ENCODE assay signal across 1 cellular context in the genomic region with DNA sequence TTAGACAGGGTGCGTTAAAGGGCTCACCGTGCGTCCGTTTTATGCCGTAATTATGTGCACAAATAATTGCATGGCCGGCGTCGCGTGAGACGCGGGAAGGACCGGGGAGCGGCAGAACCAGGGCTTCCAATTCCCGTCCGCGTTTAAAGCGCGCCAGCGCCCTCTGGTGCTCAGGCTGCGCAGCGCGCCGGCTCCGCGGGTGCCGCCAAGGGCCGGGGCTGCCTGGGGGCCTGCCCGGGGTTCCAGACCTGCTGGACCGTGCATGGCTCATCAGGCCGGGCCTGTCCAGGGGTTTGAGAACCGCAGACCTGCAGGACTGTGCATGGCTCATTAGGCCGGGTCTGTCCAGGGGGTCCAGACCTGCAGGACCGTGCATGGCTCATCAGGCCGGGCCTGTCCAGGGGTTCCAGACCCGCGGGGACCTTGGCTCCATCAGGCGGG.
TF ChIP-seq lines count a peak whose summit lies in the region.

No MANE protein-coding gene starts in this region.

TF ChIP-seq in WTC11, 78 proteins besides CTCF, POLR2A, EP300 and RAD21 (continued from another document and continues in another):
- 0 out of 2 replicates have a peak, but pooled peaks have one; percentile 66 for TF ChIP-seq AFF4 (CRISPR knock-in tag; IDR thresholded peaks at IDR 0.05; ENCODE audit: borderline replicate concordance)
- TF ChIP-seq HMGA2 (CRISPR knock-in tag; IDR thresholded peaks at IDR 0.05) = no peak
- TF ChIP-seq MYBL2 (CRISPR knock-in tag; IDR thresholded peaks at IDR 0.05) = 0 out of 2 replicates have a peak, but pooled peaks have one; percentile 56
- TF ChIP-seq PRRX2 (CRISPR knock-in tag; IDR thresholded peaks at IDR 0.05) = no peak
- TF ChIP-seq, protein P1, sequence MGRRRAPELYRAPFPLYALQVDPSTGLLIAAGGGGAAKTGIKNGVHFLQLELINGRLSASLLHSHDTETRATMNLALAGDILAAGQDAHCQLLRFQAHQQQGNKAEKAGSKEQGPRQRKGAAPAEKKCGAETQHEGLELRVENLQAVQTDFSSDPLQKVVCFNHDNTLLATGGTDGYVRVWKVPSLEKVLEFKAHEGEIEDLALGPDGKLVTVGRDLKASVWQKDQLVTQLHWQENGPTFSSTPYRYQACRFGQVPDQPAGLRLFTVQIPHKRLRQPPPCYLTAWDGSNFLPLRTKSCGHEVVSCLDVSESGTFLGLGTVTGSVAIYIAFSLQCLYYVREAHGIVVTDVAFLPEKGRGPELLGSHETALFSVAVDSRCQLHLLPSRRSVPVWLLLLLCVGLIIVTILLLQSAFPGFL (CRISPR knock-in tag; IDR thresholded peaks at IDR 0.05; ENCODE audit: borderline replicate concordance) = no peak
- TF ChIP-seq GTF2I (CRISPR knock-in tag; conservative IDR thresholded peaks at IDR 0.05) = no peak
- TF ChIP-seq ZNF232 (CRISPR knock-in tag; IDR thresholded peaks at IDR 0.05) = no peak
- no peak for TF ChIP-seq KAT7 (CRISPR knock-in tag; IDR thresholded peaks at IDR 0.05; ENCODE audit: borderline replicate concordance)
- TF ChIP-seq ZNF317 (CRISPR knock-in tag; IDR thresholded peaks at IDR 0.05; ENCODE audit: borderline replicate concordance, low read depth) = no peak
- no peak for TF ChIP-seq TEAD4 (CRISPR knock-in tag; IDR thresholded peaks at IDR 0.05)
- no peak for TF ChIP-seq JUN (CRISPR knock-in tag; IDR thresholded peaks at IDR 0.05)
- TF ChIP-seq, protein P2, sequence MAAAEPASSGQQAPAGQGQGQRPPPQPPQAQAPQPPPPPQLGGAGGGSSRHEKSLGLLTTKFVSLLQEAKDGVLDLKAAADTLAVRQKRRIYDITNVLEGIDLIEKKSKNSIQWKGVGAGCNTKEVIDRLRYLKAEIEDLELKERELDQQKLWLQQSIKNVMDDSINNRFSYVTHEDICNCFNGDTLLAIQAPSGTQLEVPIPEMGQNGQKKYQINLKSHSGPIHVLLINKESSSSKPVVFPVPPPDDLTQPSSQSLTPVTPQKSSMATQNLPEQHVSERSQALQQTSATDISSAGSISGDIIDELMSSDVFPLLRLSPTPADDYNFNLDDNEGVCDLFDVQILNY (CRISPR knock-in tag; IDR thresholded peaks at IDR 0.05) = peak; percentile 56; the same call in 1 of the 2 replicates
- no peak for TF ChIP-seq CREB1 (CRISPR knock-in tag; IDR thresholded peaks at IDR 0.05)
- TF ChIP-seq, protein P3, sequence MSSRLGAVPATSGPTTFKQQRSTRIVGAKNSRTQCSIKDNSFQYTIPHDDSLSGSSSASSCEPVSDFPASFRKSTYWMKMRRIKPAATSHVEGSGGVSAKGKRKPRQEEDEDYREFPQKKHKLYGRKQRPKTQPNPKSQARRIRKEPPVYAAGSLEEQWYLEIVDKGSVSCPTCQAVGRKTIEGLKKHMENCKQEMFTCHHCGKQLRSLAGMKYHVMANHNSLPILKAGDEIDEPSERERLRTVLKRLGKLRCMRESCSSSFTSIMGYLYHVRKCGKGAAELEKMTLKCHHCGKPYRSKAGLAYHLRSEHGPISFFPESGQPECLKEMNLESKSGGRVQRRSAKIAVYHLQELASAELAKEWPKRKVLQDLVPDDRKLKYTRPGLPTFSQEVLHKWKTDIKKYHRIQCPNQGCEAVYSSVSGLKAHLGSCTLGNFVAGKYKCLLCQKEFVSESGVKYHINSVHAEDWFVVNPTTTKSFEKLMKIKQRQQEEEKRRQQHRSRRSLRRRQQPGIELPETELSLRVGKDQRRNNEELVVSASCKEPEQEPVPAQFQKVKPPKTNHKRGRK (CRISPR knock-in tag; IDR thresholded peaks at IDR 0.05; ENCODE audit: borderline replicate concordance) = no peak
- TF ChIP-seq ZNF219 (CRISPR knock-in tag; IDR thresholded peaks at IDR 0.05; ENCODE audit: borderline replicate concordance) = no peak
- TF ChIP-seq ZBTB21 (CRISPR knock-in tag; IDR thresholded peaks at IDR 0.05; ENCODE audit: borderline replicate concordance) = peak; percentile 79; the same call in 1 of the 2 replicates
- TF ChIP-seq SP1 (CRISPR knock-in tag; conservative IDR thresholded peaks at IDR 0.05) = peak; percentile 32; the same call in 1 of the 2 replicates
- TF ChIP-seq, protein P4, sequence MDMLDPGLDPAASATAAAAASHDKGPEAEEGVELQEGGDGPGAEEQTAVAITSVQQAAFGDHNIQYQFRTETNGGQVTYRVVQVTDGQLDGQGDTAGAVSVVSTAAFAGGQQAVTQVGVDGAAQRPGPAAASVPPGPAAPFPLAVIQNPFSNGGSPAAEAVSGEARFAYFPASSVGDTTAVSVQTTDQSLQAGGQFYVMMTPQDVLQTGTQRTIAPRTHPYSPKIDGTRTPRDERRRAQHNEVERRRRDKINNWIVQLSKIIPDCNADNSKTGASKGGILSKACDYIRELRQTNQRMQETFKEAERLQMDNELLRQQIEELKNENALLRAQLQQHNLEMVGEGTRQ (CRISPR knock-in tag; IDR thresholded peaks at IDR 0.05) = 0 out of 2 replicates have a peak, but pooled peaks have one; percentile 21
- TF ChIP-seq MAX (CRISPR knock-in tag; IDR thresholded peaks at IDR 0.05) = peak; percentile 96
- TF ChIP-seq NR1H2 (CRISPR knock-in tag; IDR thresholded peaks at IDR 0.05) = no peak
- no peak for TF ChIP-seq NFE2L1 (CRISPR knock-in tag; IDR thresholded peaks at IDR 0.05)
- peak; percentile 73; the same call in 1 of the 2 replicates for TF ChIP-seq NR3C1 (CRISPR knock-in tag; conservative IDR thresholded peaks at IDR 0.05; ENCODE audit: low read depth)
- no peak for TF ChIP-seq FOXJ3 (CRISPR knock-in tag; IDR thresholded peaks at IDR 0.05; ENCODE audit: borderline replicate concordance)
- no peak for TF ChIP-seq NR2C2 (CRISPR knock-in tag; IDR thresholded peaks at IDR 0.05)
- TF ChIP-seq STAT6 (CRISPR knock-in tag; conservative IDR thresholded peaks at IDR 0.05; ENCODE audit: low read depth) = no peak
- TF ChIP-seq FOXP4 (CRISPR knock-in tag; IDR thresholded peaks at IDR 0.05) = no peak
- TF ChIP-seq RORB (CRISPR knock-in tag; IDR thresholded peaks at IDR 0.05) = no peak
- no peak for TF ChIP-seq ZNF396 (CRISPR knock-in tag; IDR thresholded peaks at IDR 0.05; ENCODE audit: borderline replicate concordance)
- no peak for TF ChIP-seq SMAD3 (CRISPR knock-in tag; IDR thresholded peaks at IDR 0.05; ENCODE audit: borderline replicate concordance)
- TF ChIP-seq, protein P5, sequence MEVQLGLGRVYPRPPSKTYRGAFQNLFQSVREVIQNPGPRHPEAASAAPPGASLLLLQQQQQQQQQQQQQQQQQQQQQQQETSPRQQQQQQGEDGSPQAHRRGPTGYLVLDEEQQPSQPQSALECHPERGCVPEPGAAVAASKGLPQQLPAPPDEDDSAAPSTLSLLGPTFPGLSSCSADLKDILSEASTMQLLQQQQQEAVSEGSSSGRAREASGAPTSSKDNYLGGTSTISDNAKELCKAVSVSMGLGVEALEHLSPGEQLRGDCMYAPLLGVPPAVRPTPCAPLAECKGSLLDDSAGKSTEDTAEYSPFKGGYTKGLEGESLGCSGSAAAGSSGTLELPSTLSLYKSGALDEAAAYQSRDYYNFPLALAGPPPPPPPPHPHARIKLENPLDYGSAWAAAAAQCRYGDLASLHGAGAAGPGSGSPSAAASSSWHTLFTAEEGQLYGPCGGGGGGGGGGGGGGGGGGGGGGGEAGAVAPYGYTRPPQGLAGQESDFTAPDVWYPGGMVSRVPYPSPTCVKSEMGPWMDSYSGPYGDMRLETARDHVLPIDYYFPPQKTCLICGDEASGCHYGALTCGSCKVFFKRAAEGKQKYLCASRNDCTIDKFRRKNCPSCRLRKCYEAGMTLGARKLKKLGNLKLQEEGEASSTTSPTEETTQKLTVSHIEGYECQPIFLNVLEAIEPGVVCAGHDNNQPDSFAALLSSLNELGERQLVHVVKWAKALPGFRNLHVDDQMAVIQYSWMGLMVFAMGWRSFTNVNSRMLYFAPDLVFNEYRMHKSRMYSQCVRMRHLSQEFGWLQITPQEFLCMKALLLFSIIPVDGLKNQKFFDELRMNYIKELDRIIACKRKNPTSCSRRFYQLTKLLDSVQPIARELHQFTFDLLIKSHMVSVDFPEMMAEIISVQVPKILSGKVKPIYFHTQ (CRISPR knock-in tag; IDR thresholded peaks at IDR 0.05) = no peak
- peak; percentile 67; the same call in 1 of the 2 replicates for TF ChIP-seq TP53 (CRISPR knock-in tag; IDR thresholded peaks at IDR 0.05)
- TF ChIP-seq ESRRA (CRISPR knock-in tag; IDR thresholded peaks at IDR 0.05; ENCODE audit: borderline replicate concordance) = no peak
- TF ChIP-seq GRHL2 (CRISPR knock-in tag; IDR thresholded peaks at IDR 0.05; ENCODE audit: insufficient replicate concordance, severe bottlenecking) = no peak
- no peak for TF ChIP-seq NFYB (CRISPR knock-in tag; conservative IDR thresholded peaks at IDR 0.05; ENCODE audit: low read depth)
- no peak for TF ChIP-seq ELF4 (CRISPR knock-in tag; IDR thresholded peaks at IDR 0.05; ENCODE audit: low read depth)
- TF ChIP-seq NFATC4 (CRISPR knock-in tag; IDR thresholded peaks at IDR 0.05) = no peak
- TF ChIP-seq MXD4 (CRISPR knock-in tag; IDR thresholded peaks at IDR 0.05; ENCODE audit: borderline replicate concordance) = no peak
- no peak for TF ChIP-seq ZNF121 (CRISPR knock-in tag; IDR thresholded peaks at IDR 0.05)
- TF ChIP-seq, protein P6, sequence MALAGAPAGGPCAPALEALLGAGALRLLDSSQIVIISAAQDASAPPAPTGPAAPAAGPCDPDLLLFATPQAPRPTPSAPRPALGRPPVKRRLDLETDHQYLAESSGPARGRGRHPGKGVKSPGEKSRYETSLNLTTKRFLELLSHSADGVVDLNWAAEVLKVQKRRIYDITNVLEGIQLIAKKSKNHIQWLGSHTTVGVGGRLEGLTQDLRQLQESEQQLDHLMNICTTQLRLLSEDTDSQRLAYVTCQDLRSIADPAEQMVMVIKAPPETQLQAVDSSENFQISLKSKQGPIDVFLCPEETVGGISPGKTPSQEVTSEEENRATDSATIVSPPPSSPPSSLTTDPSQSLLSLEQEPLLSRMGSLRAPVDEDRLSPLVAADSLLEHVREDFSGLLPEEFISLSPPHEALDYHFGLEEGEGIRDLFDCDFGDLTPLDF (CRISPR knock-in tag; IDR thresholded peaks at IDR 0.05) = no peak
- TF ChIP-seq FOXK1 (CRISPR knock-in tag; IDR thresholded peaks at IDR 0.05) = 0 out of 2 replicates have a peak, but pooled peaks have one; percentile 36
- no peak for TF ChIP-seq TCF7 (CRISPR knock-in tag; IDR thresholded peaks at IDR 0.05; ENCODE audit: low read depth)
